Comparison of ENCODE assay signal across 22 cellular contexts in genomic region chr15:70633394-70633793, GRCh38.
DNase-seq lines count a peak whose midpoint lies in the region; ATAC-seq and TF ChIP-seq lines count a peak whose summit lies in the region.
"Had no signal": no experiment of that assay in that cellular context is flagged by ENCODE, and none has a peak within 500 bp of the region (broad histone marks: within the 10 kb centered on the region; RNA-seq: fewer than 3 reads in every experiment).

No MANE protein-coding gene starts in this region.

- H2AFZ ChIP-seq in H9 (ENCODE audit: low read length) (peak overlapping the region; percentile 27), neural cell (ENCODE audit: low read depth, low read length) (no peak overlapping the region)

- DNase-seq in H9 (peak; percentile 43), NT2/D1 (ENCODE audit: low read depth, low spot score) (peak; percentile 39), erythroblast (lab: John Stamatoyannopoulos, UW) (peak; percentile 71 to 92), HPDE6-E6E7 (ENCODE audit: extremely low spot score) (no peak), NCI-H226 (no peak), GM03348 (ENCODE audit: low spot score) (no peak)
- DNase-seq: activated CD4-positive, alpha-beta T cell treated with anti-CD3 and anti-CD28 coated beads for 36 hours; activated CD8-positive, alpha-beta memory T cell treated with anti-CD3 and anti-CD28 coated beads, Interleukin-2, amount 50 U/mL, for 48 hours; amygdala; CD8-positive, alpha-beta memory T cell; DMS79 treated with DMSO at 0.1 percent for 48 hours; effector memory CD4-positive, alpha-beta T cell; GOT3; islet precursor cell; NCI-H1092; NCI-H526 treated with DMSO at 0.1 percent for 48 hours; stimulated activated CD4-positive, alpha-beta T cell treated with anti-CD3 and anti-CD28 coated beads, Interleukin-2, amount 100 ng/mL, for 24 hours; stomach had no signal

- peaks cover 55 to 56% of the 10 kb centered on the region in 2 experiments for H3K4me1 Mint-ChIP-seq in H9

- H3K18ac ChIP-seq in H9 (ENCODE audit: insufficient read length, low read depth, low read length) = peak overlapping the region; percentile 65

- no peak overlapping the region for H3K56ac ChIP-seq in H9 (ENCODE audit: insufficient read length, low read depth, low read length)

- no peaks in the 10 kb centered on the region for H3K79me1 ChIP-seq in H9 (ENCODE audit: insufficient read depth, low read depth, low read length, poor library complexity, severe bottlenecking)

- H2BK15ac ChIP-seq in H9 (ENCODE audit: low read depth, low read length) = no peak overlapping the region

- no peak overlapping the region for H2BK12ac ChIP-seq in H9 (ENCODE audit: insufficient read length, low read depth, low read length)

- no peak overlapping the region for H4K5ac ChIP-seq in H9 (ENCODE audit: insufficient read length, low read depth, low read length)

- no peak overlapping the region for H2BK120ac ChIP-seq in H9 (ENCODE audit: low read depth, low read length, poor library complexity, severe bottlenecking)

- whole genome bisulfite sequencing in H9 (ENCODE audit: extremely low coverage, insufficient read length, low lambda C conversion rate) = no CpG with 5 or more reads among the region's 8 CpGs

- no peak overlapping the region for H3K4me3 ChIP-seq in NT2/D1 (ENCODE audit: insufficient read length, low read depth)
- no peak overlapping the region for H3K4me3 ChIP-seq in neural cell (ENCODE audit: low read length)
- H3K4me3 ChIP-seq: SJSA1, stomach had no signal

- H3K14ac ChIP-seq in H9 (ENCODE audit: insufficient read depth, low read length) = no peak overlapping the region

- peaks cover 0 to 4% (median 0%) of the 10 kb centered on the region in 3 experiments; a peak in 2 of 7 replicates for H3K36me3 Mint-ChIP-seq in H9 (ENCODE audit: insufficient read depth in 1 of 3, low read depth in 3 of 3)

- H3K4me1 ChIP-seq in H9 (ENCODE audit: insufficient read depth, low read length) (peaks cover 18% of the 10 kb centered on the region; the same call in 1 of the 2 replicates), NT2/D1 (ENCODE audit: insufficient read depth, insufficient read length) (peaks cover 8% of the 10 kb centered on the region)

- TF ChIP-seq POLR2A in erythroblast (IDR thresholded peaks at IDR 0.05; ENCODE audit: low read length) = no peak

- no peaks in the 10 kb centered on the region for H3F3A ChIP-seq in neural cell (ENCODE audit: insufficient read depth, low read length, poor library complexity, severe bottlenecking)

- peak overlapping the region; percentile 19 to 36; a peak in 4 of 5 replicates for H3K4me3 Mint-ChIP-seq in H9
- H3K4me3 Mint-ChIP-seq: activated CD4-positive, alpha-beta T cell treated with anti-CD3 and anti-CD28 coated beads for 36 hours; CD8-positive, alpha-beta memory T cell; T-helper 2 cell treated with Interferon-gamma antibody and Interleukin-4, amounts not matched to agents 5 μg/mL and 100 μg/mL, for 36 hours had no signal

- H2BK20ac ChIP-seq in H9 (ENCODE audit: low read depth, low read length, poor library complexity, severe bottlenecking) = no peak overlapping the region

- H3K27ac ChIP-seq in H9 (ENCODE audit: insufficient read length, low read depth, low read length) (no peak overlapping the region), neural cell (ENCODE audit: low read length) (no peak overlapping the region)
- H3K27ac ChIP-seq: SJSA1, stomach had no signal

- no peak overlapping the region for H3K23ac ChIP-seq in H9 (ENCODE audit: insufficient read length, low read depth, low read length)

- H3K4me2 ChIP-seq in H9 (ENCODE audit: insufficient read depth, insufficient read length, low read length) = no peak overlapping the region
- no peak overlapping the region for H3K4me2 ChIP-seq in neural cell (ENCODE audit: low read length)

- no peaks in the 10 kb centered on the region; a peak in 1 of 5 replicates for H3K9me3 Mint-ChIP-seq in H9
- H3K9me3 Mint-ChIP-seq: T-helper 2 cell treated with Interferon-gamma antibody and Interleukin-4, amounts not matched to agents 5 μg/mL and 100 μg/mL, for 36 hours had no signal

- H3K23me2 ChIP-seq in H9 (ENCODE audit: insufficient read length, low read depth, low read length, poor library complexity, severe bottlenecking) = no peaks in the 10 kb centered on the region

- no peak overlapping the region for H4K8ac ChIP-seq in H9 (replicated peaks; ENCODE audit: insufficient read length, low read depth, low read length)

- H3K4ac ChIP-seq in H9 (ENCODE audit: low read depth, low read length) = no peak overlapping the region

- ATAC-seq in HG03521 (IDR thresholded peaks at IDR 0.05; ENCODE audit: unreplicated experiment) = no peak
- ATAC-seq: activated CD4-positive, alpha-beta T cell treated with anti-CD3 and anti-CD28 coated beads for 36 hours had no signal

- H3K9me3 ChIP-seq in H9 (ENCODE audit: control insufficient read depth, low read depth, low read length) = no peaks in the 10 kb centered on the region
- H3K9me3 ChIP-seq in NT2/D1 (ENCODE audit: insufficient read depth, low read length) = no peaks in the 10 kb centered on the region
- H3K9me3 ChIP-seq in neural cell (ENCODE audit: low read length) = no peaks in the 10 kb centered on the region
- H3K9me3 ChIP-seq: SJSA1, stomach had no signal

- H2BK5ac ChIP-seq in H9 (ENCODE audit: insufficient read length, low read length) = no peak overlapping the region

- no peak overlapping the region for H4K91ac ChIP-seq in H9 (ENCODE audit: insufficient read length, low read depth, low read length)

- H3K27me3 ChIP-seq in H9 (ENCODE audit: insufficient read depth, low read length) (no peaks in the 10 kb centered on the region), NT2/D1 (ENCODE audit: insufficient read depth, insufficient read length) (peaks cover 6% of the 10 kb centered on the region), neural cell (ENCODE audit: insufficient read depth, low read depth, low read length) (no peaks in the 10 kb centered on the region)
- H3K27me3 ChIP-seq: SJSA1, stomach had no signal

- H3K79me2 ChIP-seq in H9 (ENCODE audit: insufficient read depth, low read length) = no peaks in the 10 kb centered on the region
- no peaks in the 10 kb centered on the region for H3K79me2 ChIP-seq in neural cell (replicated peaks; ENCODE audit: insufficient read depth, low read length)

- H3K9me2 ChIP-seq in neural cell (ENCODE audit: insufficient read depth, low read length) = no peaks in the 10 kb centered on the region

- no peak for TF ChIP-seq EP300 in neural cell (conservative IDR thresholded peaks at IDR 0.05; ENCODE audit: poor library complexity, severe bottlenecking)

- H3T11ph ChIP-seq in H9 (ENCODE audit: low read length) = no peak overlapping the region

- H4K20me1 ChIP-seq in H9 (ENCODE audit: control insufficient read depth, insufficient read depth, insufficient read length) = no peaks in the 10 kb centered on the region
- no peaks in the 10 kb centered on the region for H4K20me1 ChIP-seq in neural cell (ENCODE audit: insufficient read depth)

- H3K9ac ChIP-seq in H9 (ENCODE audit: extremely low read depth, insufficient read length, low read length) (no peak overlapping the region), NT2/D1 (ENCODE audit: insufficient read length, low read depth) (no peak overlapping the region), neural cell (ENCODE audit: low read length) (no peak overlapping the region)

- TF ChIP-seq CTCF in H9 (conservative IDR thresholded peaks at IDR 0.05) (no peak), neural cell (IDR thresholded peaks at IDR 0.05; ENCODE audit: poor library complexity, severe bottlenecking) (no peak)

- H3K27ac Mint-ChIP-seq in H9 = peak overlapping the region; percentile 89 to 96 (median 93)
- H3K27ac Mint-ChIP-seq: activated CD4-positive, alpha-beta T cell treated with anti-CD3 and anti-CD28 coated beads for 36 hours; CD8-positive, alpha-beta memory T cell; T-helper 2 cell treated with Interferon-gamma antibody and Interleukin-4, amounts not matched to agents 5 μg/mL and 100 μg/mL, for 36 hours had no signal

- TF ChIP-seq RAD21 in neural cell (conservative IDR thresholded peaks at IDR 0.05) = no peak

- H3K36me3 ChIP-seq in NT2/D1 (ENCODE audit: insufficient read depth, insufficient read length, low read length) (no peaks in the 10 kb centered on the region), neural cell (ENCODE audit: insufficient read depth, low read length) (no peaks in the 10 kb centered on the region)
- H3K36me3 ChIP-seq: SJSA1, stomach had no signal

- peaks cover 15% of the 10 kb centered on the region for H3K27me3 Mint-ChIP-seq in H9 (ENCODE audit: low read depth)

- H2AK5ac ChIP-seq in H9 (ENCODE audit: insufficient read length, low read length) = no peak overlapping the region

TF ChIP-seq in neural cell, 6 proteins besides CTCF, POLR2A, EP300 and RAD21:
- TF ChIP-seq SMC3 (conservative IDR thresholded peaks at IDR 0.05; ENCODE audit: poor library complexity) (no peak), MXI1 (conservative IDR thresholded peaks at IDR 0.05; ENCODE audit: poor library complexity, severe bottlenecking) (no peak), POLR2AphosphoS5 (IDR thresholded peaks at IDR 0.05) (peak; percentile 34), TAF1 (IDR thresholded peaks at IDR 0.05; ENCODE audit: low read depth) (no peak), REST (IDR thresholded peaks at IDR 0.05; ENCODE audit: borderline replicate concordance) (no peak), EZH2 (IDR thresholded peaks at IDR 0.05; ENCODE audit: borderline replicate concordance, insufficient read depth, low read length, poor library complexity, severe bottlenecking) (no peak)

Comparison
In these comparisons a context has a peak if more than half of its experiments do, and no peak if none do; other contexts are left out.
1. DNase-seq: peak in H9 (single experiment), NT2/D1 (single experiment) and erythroblast (2 of 2); none in HPDE6-E6E7 (single experiment), NCI-H226 (single experiment) and GM03348 (single experiment).